19 cellular contexts compared by ENCODE assay signal in the genomic region with DNA sequence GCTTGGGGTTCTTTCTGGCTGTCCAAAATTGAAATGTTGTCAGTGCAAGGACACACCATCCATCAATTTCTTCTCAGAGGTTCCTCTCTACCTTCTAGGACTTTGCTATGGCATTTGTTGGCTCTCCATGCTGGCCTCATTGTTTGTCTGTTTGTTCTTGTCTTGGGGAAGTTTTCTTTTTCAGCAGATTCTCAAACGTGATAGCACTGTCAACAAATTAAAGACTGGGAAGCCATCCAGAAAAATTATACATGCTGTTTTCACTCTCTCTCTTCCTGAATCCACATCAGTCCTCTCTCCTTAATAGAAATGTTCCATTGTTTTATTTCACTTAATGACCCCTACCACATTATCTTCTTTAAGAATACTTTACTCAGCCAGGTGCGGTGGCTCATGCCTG.
"Had no signal": no experiment of that assay in that cellular context is flagged by ENCODE, and none has a peak within 500 bp of the region (broad histone marks: within the 10 kb centered on the region; RNA-seq: fewer than 3 reads in every experiment).

No MANE protein-coding gene starts in this region.

- H3K36me3 Mint-ChIP-seq: activated naive CD4-positive, alpha-beta T cell treated with anti-CD3 and anti-CD28 coated beads, Interleukin-2, amount 10 ng/mL, durations not matched to agents 7 days and 5 days; natural killer cell; stimulated activated effector memory CD8-positive, alpha-beta T cell treated with anti-CD3 and anti-CD28 coated beads, Interleukin-12 subunit alpha, Interleukin-12 subunit beta, amount 100 ng/mL, for 72 hours; WTC11 had no signal

- H3K27ac Mint-ChIP-seq: activated CD4-positive, alpha-beta T cell treated with anti-CD3 and anti-CD28 coated beads, Interleukin-2, amount 10 ng/mL, durations not matched to agents 24 days and 14 days; activated naive CD4-positive, alpha-beta T cell treated with anti-CD3 and anti-CD28 coated beads, Interleukin-2, amount 10 ng/mL, durations not matched to agents 7 days and 5 days; activated T-helper 2 cell treated with anti-CD3 and anti-CD28 coated beads, Interferon-gamma antibody, Interleukin-2, Interleukin-4, amounts not matched to agents 10 μg/mL and 5 μg/mL and 100 μg/mL, durations not matched to agents 14 hours and 24 hours and 36 hours; natural killer cell; progenitor cell of endocrine pancreas; stimulated activated effector memory CD8-positive, alpha-beta T cell treated with anti-CD3 and anti-CD28 coated beads, Interleukin-12 subunit alpha, Interleukin-12 subunit beta, amount 100 ng/mL, for 72 hours; WTC11 had no signal

- H3K27me3 Mint-ChIP-seq: activated CD4-positive, alpha-beta T cell treated with anti-CD3 and anti-CD28 coated beads, Interleukin-2, amount 10 ng/mL, durations not matched to agents 24 days and 14 days; activated naive CD4-positive, alpha-beta T cell treated with anti-CD3 and anti-CD28 coated beads, Interleukin-2, amount 10 ng/mL, durations not matched to agents 7 days and 5 days; progenitor cell of endocrine pancreas had no signal

- H3K4me3 Mint-ChIP-seq: activated CD4-positive, alpha-beta T cell treated with anti-CD3 and anti-CD28 coated beads, Interleukin-2, amount 10 ng/mL, durations not matched to agents 24 days and 14 days; activated naive CD4-positive, alpha-beta T cell treated with anti-CD3 and anti-CD28 coated beads, Interleukin-2, amount 10 ng/mL, durations not matched to agents 7 days and 5 days; natural killer cell; stimulated activated effector memory CD8-positive, alpha-beta T cell treated with anti-CD3 and anti-CD28 coated beads, Interleukin-12 subunit alpha, Interleukin-12 subunit beta, amount 100 ng/mL, for 72 hours; WTC11 had no signal

- H3K27ac ChIP-seq: cardiac muscle cell, esophagus squamous epithelium, foreskin keratinocyte, left lung, right lobe of liver, thyroid gland, uterus had no signal

- H3K4me1 Mint-ChIP-seq: activated CD4-positive, alpha-beta T cell treated with anti-CD3 and anti-CD28 coated beads, Interleukin-2, amount 10 ng/mL, durations not matched to agents 24 days and 14 days; activated naive CD4-positive, alpha-beta T cell treated with anti-CD3 and anti-CD28 coated beads, Interleukin-2, amount 10 ng/mL, durations not matched to agents 7 days and 5 days; natural killer cell; stimulated activated effector memory CD8-positive, alpha-beta T cell treated with anti-CD3 and anti-CD28 coated beads, Interleukin-12 subunit alpha, Interleukin-12 subunit beta, amount 100 ng/mL, for 72 hours; WTC11 had no signal

- H3K9me3 Mint-ChIP-seq: activated CD4-positive, alpha-beta T cell treated with anti-CD3 and anti-CD28 coated beads, Interleukin-2, amount 10 ng/mL, durations not matched to agents 24 days and 14 days; activated naive CD4-positive, alpha-beta T cell treated with anti-CD3 and anti-CD28 coated beads, Interleukin-2, amount 10 ng/mL, durations not matched to agents 7 days and 5 days; activated T-helper 2 cell treated with anti-CD3 and anti-CD28 coated beads, Interferon-gamma antibody, Interleukin-2, Interleukin-4, amounts not matched to agents 10 μg/mL and 5 μg/mL and 100 μg/mL, durations not matched to agents 14 hours and 24 hours and 36 hours; stimulated activated effector memory CD8-positive, alpha-beta T cell treated with anti-CD3 and anti-CD28 coated beads, Interleukin-12 subunit alpha, Interleukin-12 subunit beta, amount 100 ng/mL, for 72 hours had no signal

- DNase-seq: activated CD4-positive, alpha-beta T cell treated with anti-CD3 and anti-CD28 coated beads, Interleukin-2, amount 10 ng/mL, durations not matched to agents 24 days and 14 days; activated CD8-positive, alpha-beta memory T cell treated with anti-CD3 and anti-CD28 coated beads for 24 hours; activated naive CD4-positive, alpha-beta T cell treated with anti-CD3 and anti-CD28 coated beads, Interleukin-2, amount 10 ng/mL, durations not matched to agents 7 days and 5 days; activated T-cell treated with anti-CD3 and anti-CD28 coated beads for 4 hours; esophagus squamous epithelium; foreskin keratinocyte; head of caudate nucleus; left lung; mucosa of descending colon; natural killer cell; nucleus accumbens; right lobe of liver; thyroid gland; uterus had no signal
